ENCODE assay signal across 1 cellular context in genomic region chr10:32104622-32105509, GRCh38.
TF ChIP-seq lines count a peak whose summit lies in the region.

No MANE protein-coding gene starts in this region.

TF ChIP-seq in HepG2, 621 proteins besides CTCF, POLR2A, EP300 and RAD21 (continued from another document):
- TF ChIP-seq TRIM22 (IDR thresholded peaks at IDR 0.05) = no peak
- no peak for TF ChIP-seq ZNF337 (CRISPR knock-in tag; IDR thresholded peaks at IDR 0.05; ENCODE audit: borderline replicate concordance, low read depth)
- TF ChIP-seq ZNF367 (CRISPR knock-in tag; IDR thresholded peaks at IDR 0.05; ENCODE audit: borderline replicate concordance) = no peak
- no peak for TF ChIP-seq BCL6 (CRISPR knock-in tag; IDR thresholded peaks at IDR 0.05)
- no peak for TF ChIP-seq ZNF276 (CRISPR knock-in tag; IDR thresholded peaks at IDR 0.05; ENCODE audit: low read depth)
- no peak for TF ChIP-seq ZSCAN5A (CRISPR knock-in tag; IDR thresholded peaks at IDR 0.05; ENCODE audit: borderline replicate concordance)
- no peak for TF ChIP-seq TFAP4 (IDR thresholded peaks at IDR 0.05; ENCODE audit: borderline replicate concordance, low read depth)
- TF ChIP-seq ELF3 (CRISPR knock-in tag; IDR thresholded peaks at IDR 0.05) = peak; percentile 49; the same call in 1 of the 2 replicates
- no peak for TF ChIP-seq ZNF317 (CRISPR knock-in tag; IDR thresholded peaks at IDR 0.05)
- TF ChIP-seq HMG20A (CRISPR knock-in tag; IDR thresholded peaks at IDR 0.05; ENCODE audit: borderline replicate concordance) = peak; percentile 4; the same call in 1 of the 2 replicates
- TF ChIP-seq ZNF331 (CRISPR knock-in tag; IDR thresholded peaks at IDR 0.05) = 0 out of 2 replicates have a peak, but pooled peaks have one; percentile 50
- TF ChIP-seq LCORL (IDR thresholded peaks at IDR 0.05) = 0 out of 2 replicates have a peak, but pooled peaks have one; percentile 29
- TF ChIP-seq LCORL (CRISPR knock-in tag; IDR thresholded peaks at IDR 0.05) = no peak
- TF ChIP-seq TCF7 (IDR thresholded peaks at IDR 0.05; ENCODE audit: low read depth) = peak; percentile 38
- TF ChIP-seq MXD1 (CRISPR knock-in tag; IDR thresholded peaks at IDR 0.05) = no peak
- no peak for TF ChIP-seq STAT5B (CRISPR knock-in tag; IDR thresholded peaks at IDR 0.05)
- TF ChIP-seq ZNF3 (CRISPR knock-in tag; IDR thresholded peaks at IDR 0.05) = 0 out of 2 replicates have a peak, but pooled peaks have one; percentile 43
- TF ChIP-seq FOXO4 (CRISPR knock-in tag; conservative IDR thresholded peaks at IDR 0.05) = no peak
- peak; percentile 65; the same call in 1 of the 2 replicates for TF ChIP-seq GFI1 (CRISPR knock-in tag; IDR thresholded peaks at IDR 0.05; ENCODE audit: borderline replicate concordance)
- peak; percentile 55; the same call in 1 of the 2 replicates for TF ChIP-seq FOSL1 (CRISPR knock-in tag; IDR thresholded peaks at IDR 0.05; ENCODE audit: borderline replicate concordance)
- no peak for TF ChIP-seq ZNF816 (CRISPR knock-in tag; IDR thresholded peaks at IDR 0.05; ENCODE audit: borderline replicate concordance)
- no peak for TF ChIP-seq ZFAT (CRISPR knock-in tag; conservative IDR thresholded peaks at IDR 0.05)
- no peak for TF ChIP-seq ZFP41 (CRISPR knock-in tag; IDR thresholded peaks at IDR 0.05; ENCODE audit: borderline replicate concordance)
- no peak; the same call in 1 of the 2 replicates for TF ChIP-seq ZNF770 (CRISPR knock-in tag; IDR thresholded peaks at IDR 0.05)
TF ChIP-seq in HepG2: peak in this region for 60.
